ENCODE assay signal across 17 cellular contexts in the genomic region with DNA sequence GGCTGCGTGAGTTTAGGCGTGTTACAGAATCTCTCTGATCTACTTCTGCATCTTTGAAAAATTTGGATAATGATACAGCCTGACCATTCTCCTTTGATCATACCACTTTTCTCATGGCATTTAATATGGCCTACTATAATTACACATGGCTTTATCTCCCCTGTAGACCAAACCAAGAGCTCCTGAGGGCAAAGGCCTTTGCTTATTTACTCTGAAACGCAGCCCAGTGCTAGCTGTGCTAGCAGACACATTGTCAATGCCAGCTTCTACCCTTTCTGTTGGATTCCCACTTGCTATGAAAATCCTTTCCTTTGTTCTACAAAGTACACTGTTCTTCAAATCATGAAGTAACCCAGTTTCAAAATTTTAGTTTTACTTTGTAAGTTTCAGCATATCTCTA.
"Had no signal": no experiment of that assay in that cellular context is flagged by ENCODE, and none has a peak within 500 bp of the region (broad histone marks: within the 10 kb centered on the region; RNA-seq: fewer than 3 reads in every experiment).

No MANE protein-coding gene starts in this region.

- H3K36me3 Mint-ChIP-seq: activated naive CD4-positive, alpha-beta T cell treated with anti-CD3 and anti-CD28 coated beads, Interleukin-2, amount 50 U/mL, for 72 hours; stimulated activated memory B cell treated with anti-CD40 and anti-IgM and Interleukin-4, amounts not matched to agents 10 μg/mL and 1 μg/mL and 100 μg/mL, for 72 hours had no signal

- H3K9me3 Mint-ChIP-seq: activated naive CD4-positive, alpha-beta T cell treated with anti-CD3 and anti-CD28 coated beads, Interleukin-2, amount 50 U/mL, for 72 hours; activated T-cell treated with anti-CD3 and anti-CD28 coated beads, Interleukin-2, amount 50 U/mL, for 4 hours; naive thymus-derived CD8-positive, alpha-beta T cell; stimulated activated memory B cell treated with anti-CD40 and anti-IgM and Interleukin-4, amounts not matched to agents 10 μg/mL and 1 μg/mL and 100 μg/mL, for 72 hours had no signal

- H3K27ac ChIP-seq: esophagus muscularis mucosa, spleen had no signal

- H3K9me3 ChIP-seq: esophagus muscularis mucosa, spleen had no signal

- DNase-seq: activated CD4-positive, alpha-beta T cell treated with anti-CD3 and anti-CD28 coated beads for 1 hour; activated CD4-positive, alpha-beta T cell treated with anti-CD3 and anti-CD28 coated beads, Interleukin-2, amount 50 U/mL, for 48 hours; activated effector memory CD4-positive, alpha-beta T cell treated with anti-CD3 and anti-CD28 coated beads, Interleukin-2, amount 50 U/mL, for 16 hours; activated T-cell treated with anti-CD3 and anti-CD28 coated beads, Interleukin-2, amount 50 U/mL, for 4 hours; amniotic stem cell; cerebellar nuclear complex; hypothalamus; left cardiac atrium; mammary epithelial cell; naive thymus-derived CD8-positive, alpha-beta T cell; right cardiac atrium; spleen; stimulated activated CD4-positive, alpha-beta T cell treated with anti-CD3 and anti-CD28 coated beads, Interleukin-1b, Interleukin-23, amount 100 ng/mL, for 48 hours; trophoblast cell had no signal

- H3K36me3 ChIP-seq: esophagus muscularis mucosa, spleen had no signal

- H3K27ac Mint-ChIP-seq: activated naive CD4-positive, alpha-beta T cell treated with anti-CD3 and anti-CD28 coated beads, Interleukin-2, amount 50 U/mL, for 72 hours; naive thymus-derived CD8-positive, alpha-beta T cell; stimulated activated memory B cell treated with anti-CD40 and anti-IgM and Interleukin-4, amounts not matched to agents 10 μg/mL and 1 μg/mL and 100 μg/mL, for 72 hours had no signal

- H3K4me3 Mint-ChIP-seq: activated T-cell treated with anti-CD3 and anti-CD28 coated beads, Interleukin-2, amount 50 U/mL, for 4 hours; naive thymus-derived CD8-positive, alpha-beta T cell; stimulated activated memory B cell treated with anti-CD40 and anti-IgM and Interleukin-4, amounts not matched to agents 10 μg/mL and 1 μg/mL and 100 μg/mL, for 72 hours had no signal

- H3K27me3 Mint-ChIP-seq: naive thymus-derived CD8-positive, alpha-beta T cell; stimulated activated memory B cell treated with anti-CD40 and anti-IgM and Interleukin-4, amounts not matched to agents 10 μg/mL and 1 μg/mL and 100 μg/mL, for 72 hours had no signal

- H3K4me3 ChIP-seq: esophagus muscularis mucosa, spleen had no signal

- H3K27me3 ChIP-seq: esophagus muscularis mucosa, spleen had no signal

- ATAC-seq: activated naive CD4-positive, alpha-beta T cell treated with anti-CD3 and anti-CD28 coated beads, Interleukin-2, amount 50 U/mL, for 72 hours; activated T-cell treated with anti-CD3 and anti-CD28 coated beads, Interleukin-2, amount 50 U/mL, for 4 hours; left cardiac atrium; naive thymus-derived CD8-positive, alpha-beta T cell; stimulated activated memory B cell treated with anti-CD40 and anti-IgM and Interleukin-4, amounts not matched to agents 10 μg/mL and 1 μg/mL and 100 μg/mL, for 72 hours had no signal
